8 cellular contexts compared by ENCODE assay signal in genomic region chr1:171081220-171081993, GRCh38. TPM values are rescaled to one million over a fixed set of nuclear protein-coding genes. Genes with fewer than 3 reads are reported as not detected.
A peak's percentile ranks its signal among the peaks of the same experiment; 100 is the strongest.
DNase-seq lines count a peak whose midpoint lies in the region; ATAC-seq and TF ChIP-seq lines count a peak whose summit lies in the region.

No MANE protein-coding gene starts in this region.

- no peak for TF ChIP-seq EP300 in transverse colon (IDR thresholded peaks at IDR 0.05; ENCODE audit: low read depth)

- H3K27ac ChIP-seq in adrenal gland (no peak overlapping the region), hepatocyte (peak overlapping the region; percentile 63), transverse colon (peak overlapping the region in 3 of 4 donors; percentile 38 to 60 (median 55))

- in situ Hi-C loops in transverse colon (cut with MboI; ENCODE audit: low pct_ligation_motif_present in 1 of 4, low pct_unique_long_range_greater_than_20kb in 1 of 4, low sequenced_read_pairs in 3 of 4): loop anchor here in 1 of 4 donors (10.0 kb wide), 1 partner anchor 143 kb away; no protein-coding TSS in a partner anchor

- H3K79me2 ChIP-seq in hepatocyte: no peaks in the 10 kb centered on the region

- intact Hi-C loops in Right ventricle myocardium inferior (cut with DNase I): loop anchor here (1.0 to 5.0 kb wide), 3 partner anchors 107 to 231 kb away; partner anchors contain the start of gene FMO4
- intact Hi-C loops in cardiac septum (cut with DNase I): loop anchor here (5.0 kb wide), 2 partner anchors 61 to 231 kb away; partner anchors contain the start of gene FMO4
- intact Hi-C loops in adrenal gland (cut with DNase I): no loop called here
- intact Hi-C loops in transverse colon (cut with DNase I; ENCODE audit: low total_unique reads): loop anchor here (2.0 to 5.0 kb wide), 2 partner anchors 145 to 504 kb away; no protein-coding TSS in a partner anchor

- no peaks in the 10 kb centered on the region for H3K9me3 ChIP-seq in adrenal gland (replicated peaks in 1 of 3)
- no peaks in the 10 kb centered on the region for H3K9me3 ChIP-seq in hepatocyte (ENCODE audit: low read depth)
- no peaks in the 10 kb centered on the region for H3K9me3 ChIP-seq in transverse colon

- H3K36me3 ChIP-seq in adrenal gland (replicated peaks in 1 of 2): no peaks in the 10 kb centered on the region
- no peaks in the 10 kb centered on the region for H3K36me3 ChIP-seq in hepatocyte (replicated peaks; ENCODE audit: insufficient read depth, low read depth)
- H3K36me3 ChIP-seq in transverse colon: no peaks in the 10 kb centered on the region

- H3K27me3 ChIP-seq in adrenal gland: no peaks in the 10 kb centered on the region
- no peaks in the 10 kb centered on the region for H3K27me3 ChIP-seq in hepatocyte
- no peaks in the 10 kb centered on the region for H3K27me3 ChIP-seq in transverse colon

- TF ChIP-seq POLR2A in adrenal gland (IDR thresholded peaks at IDR 0.05) (no peak), transverse colon (IDR thresholded peaks at IDR 0.05) (no peak)

- no peak overlapping the region for H3K4me3 ChIP-seq in adrenal gland
- H3K4me3 ChIP-seq in hepatocyte: no peak overlapping the region
- no peak overlapping the region for H3K4me3 ChIP-seq in transverse colon

- ATAC-seq in Right ventricle myocardium inferior: peak; percentile 55

- DNase-seq in Right ventricle myocardium inferior (ENCODE audit: missing footprints): no peak
- DNase-seq in cardiac septum (ENCODE audit: low spot score): no peak
- no peak for DNase-seq in adrenal gland
- peak; percentile 46 for DNase-seq in hepatocyte (ENCODE audit: low spot score)
- no peak for DNase-seq in transverse colon
- no peak for DNase-seq in DMS114 treated with DMSO at 0.1 percent for 48 hours (lab: John Stamatoyannopoulos, UW; ENCODE audit: unreplicated experiment)
- no peak for DNase-seq in HUDEP-2 (lab: John Stamatoyannopoulos, UW; ENCODE audit: unreplicated experiment in 76 of 76)
- no peak for DNase-seq in NCI-H1694 treated with DMSO at 0.1 percent for 48 hours (lab: John Stamatoyannopoulos, UW)

- peak overlapping the region; percentile 4 for H2AFZ ChIP-seq in hepatocyte

- H3K4me1 ChIP-seq in adrenal gland (replicated peaks in 1 of 2): peaks cover 0 to 14% of the 10 kb centered on the region in 2 donors
- H3K4me1 ChIP-seq in hepatocyte (ENCODE audit: insufficient read depth): peaks cover 21% of the 10 kb centered on the region
- peaks cover 0 to 17% (median 8%) of the 10 kb centered on the region in 4 donors for H3K4me1 ChIP-seq in transverse colon

- WGBS in adrenal gland, 4 donors: 80 to 87% (median 85%) methylated on average over 4 of the region's 4 CpGs
- 53% methylated on average over 4 of the region's 4 CpGs for WGBS in hepatocyte (ENCODE audit: low lambda C conversion rate, missing lambda C conversion rate)
- WGBS in transverse colon (ENCODE audit: low coverage in 1 of 2), 2 donors: 44 to 57% methylated on average over 4 of the region's 4 CpGs

- peak; percentile 31 to 58 (median 44) for TF ChIP-seq CTCF in adrenal gland (IDR thresholded peaks at IDR 0.05)
- TF ChIP-seq CTCF in hepatocyte (IDR thresholded peaks at IDR 0.05; ENCODE audit: poor library complexity): peak; percentile 61
- TF ChIP-seq CTCF in transverse colon (IDR thresholded peaks at IDR 0.05): peak; percentile 33 to 46 (median 39)

- no peaks in the 10 kb centered on the region for H4K20me1 ChIP-seq in hepatocyte (ENCODE audit: insufficient read depth, poor library complexity, severe bottlenecking)

- no peaks in the 10 kb centered on the region for H3K9me2 ChIP-seq in hepatocyte (replicated peaks; ENCODE audit: insufficient read depth)

- peak overlapping the region; percentile 5 for H3K4me2 ChIP-seq in hepatocyte

RNA-seq across cellular contexts. Expression of gene FMO3, which starts 9.3 kb away (rescaled TPM):
- total RNA-seq in Right ventricle myocardium inferior (1.3 TPM), cardiac septum (1.2 TPM), adrenal gland (10 to 100 TPM in 7 of 8 donors, 1 to 10 TPM in 1; 2.6 to 34.6 (median 17.1) TPM), hepatocyte (0.16 and 1.6 TPM in 2 replicates), transverse colon (1 to 10 TPM in 2 of 4 donors, under 1 TPM in 1, not detected in 1; 0.55 to 1.9 (median 1.7) TPM)
- polyA plus RNA-seq in adrenal gland (1 to 10 TPM; 4.5 to 9.3 (median 5.5) TPM), hepatocyte (0.49 and 0.52 TPM in 2 replicates)

Comparison
In these comparisons a context has a peak if more than half of its experiments do, and no peak if none do; other contexts are left out.
1. H3K27ac ChIP-seq: peak in hepatocyte (single experiment) and transverse colon (3 of 4); none in adrenal gland (0 of 5).
2. intact Hi-C loops: an anchor here in Right ventricle myocardium inferior (1.0 to 5.0 kb wide), cardiac septum (5.0 kb wide) and transverse colon (2.0 to 5.0 kb wide); none called in adrenal gland.
3. Peak in every context shown above with its lines, with median percentiles within 50 percentile points of each other: CTCF ChIP-seq.